In the genomic region with DNA sequence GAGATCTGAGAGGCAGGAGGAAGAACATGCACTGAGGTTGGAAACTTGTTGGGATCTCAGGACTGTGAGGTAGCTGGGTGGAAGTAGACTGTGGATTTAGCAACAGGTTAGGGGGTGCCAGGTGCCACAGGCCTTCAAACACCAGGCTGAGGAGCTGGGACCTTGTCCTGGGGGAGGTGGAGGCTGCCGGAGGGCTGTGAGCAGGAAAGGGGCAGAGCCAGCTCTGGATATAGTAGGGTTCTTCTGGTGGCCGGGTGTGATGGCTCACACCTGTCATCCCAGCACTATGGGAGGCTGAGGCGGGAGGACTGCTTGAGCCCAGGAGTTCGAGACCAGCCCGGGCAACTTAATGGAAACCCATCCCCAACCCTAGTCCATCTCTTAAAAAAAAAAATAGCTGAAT, we compare ENCODE assay signal across 10 cellular contexts. TPM values are rescaled to one million over a fixed set of nuclear protein-coding genes. Genes with fewer than 3 reads are reported as not detected.
DNase-seq lines count a peak whose midpoint lies in the region; ATAC-seq and TF ChIP-seq lines count a peak whose summit lies in the region.
"Had no signal": no experiment of that assay in that cellular context is flagged by ENCODE, and none has a peak within 500 bp of the region (broad histone marks: within the 10 kb centered on the region; RNA-seq: fewer than 3 reads in every experiment).

No MANE protein-coding gene starts in this region.

- DNase-seq in CD8-positive, alpha-beta memory T cell, result no peak
- DNase-seq in RWPE1 (ENCODE audit: low spot score) (no peak), progenitor cell of endocrine pancreas (ENCODE audit: low spot score, unreplicated experiment) (no peak), GM10266 (ENCODE audit: extremely low spot score) (no peak), AG08395 (ENCODE audit: low spot score) (no peak)
- DNase-seq: GDM1; stimulated activated CD4-positive, alpha-beta T cell treated with anti-CD3 and anti-CD28 coated beads, Interleukin-1b, Interleukin-23, amount 100 ng/mL, for 48 hours had no signal

- CTCF ChIA-PET in CD8-positive, alpha-beta memory T cell (lab: Charles Lee), result no interaction called here
- CTCF ChIA-PET in RWPE1 (lab: Yijun Ruan, JAX), result interaction anchor here (0.6 kb wide), 2 partner anchors 10 to 25 kb away, joined by 3 to 4 read pairs; no protein-coding TSS in a partner anchor

- peak overlapping the region; percentile 62 for H3K4me3 ChIP-seq in CD8-positive, alpha-beta memory T cell (ENCODE audit: low read length)
- peak overlapping the region; percentile 60 to 78 for H3K4me3 ChIP-seq in esophagus (ENCODE audit: low read depth in 1 of 2, low read length in 2 of 2)

- no peaks in the 10 kb centered on the region for H3K36me3 ChIP-seq in CD8-positive, alpha-beta memory T cell (ENCODE audit: insufficient read depth, low read length)
- H3K36me3 ChIP-seq in esophagus (ENCODE audit: control insufficient read depth in 2 of 2, insufficient read depth in 2 of 2, low read length in 1 of 2), result peaks cover 0 to 2% of the 10 kb centered on the region in 2 donors

- no peak overlapping the region for H3K27ac ChIP-seq in CD8-positive, alpha-beta memory T cell (ENCODE audit: low read depth, low read length)
- H3K27ac ChIP-seq in RWPE1, result peak overlapping the region; percentile 84
- peak overlapping the region; percentile 68 to 77 for H3K27ac ChIP-seq in esophagus (ENCODE audit: low read depth in 2 of 2, low read length in 1 of 2)

- no peak for ATAC-seq in HG03175 (IDR thresholded peaks at IDR 0.05; ENCODE audit: unreplicated experiment)
- ATAC-seq in GM18873 (IDR thresholded peaks at IDR 0.05; ENCODE audit: low FRiP score, unreplicated experiment), result no peak

- peaks cover 0 to 14% (median 2%) of the 10 kb centered on the region in 3 donors for H3K36me3 Mint-ChIP-seq in CD8-positive, alpha-beta memory T cell
- H3K36me3 Mint-ChIP-seq in progenitor cell of endocrine pancreas (ENCODE audit: insufficient read depth), result peaks cover 6% of the 10 kb centered on the region

- POLR2A ChIA-PET in CD8-positive, alpha-beta memory T cell (lab: Charles Lee), result interaction anchor here (0.5 kb wide), 1 partner anchor 64 kb away, joined by 3 read pairs; no protein-coding TSS in a partner anchor
- POLR2A ChIA-PET in RWPE1 (lab: Yijun Ruan, JAX; ENCODE audit: low non-redundant PET), result no interaction called here

- no peaks in the 10 kb centered on the region for H3K27me3 ChIP-seq in CD8-positive, alpha-beta memory T cell (ENCODE audit: insufficient read depth, low read length, poor library complexity, severe bottlenecking)
- H3K27me3 ChIP-seq in esophagus (ENCODE audit: control insufficient read depth in 1 of 2, insufficient read depth in 2 of 2, low read length in 2 of 2), result no peaks in the 10 kb centered on the region

- 90 to 91% methylated on average over 5 of the region's 5 CpGs for WGBS in esophagus, 2 donors

- H3K9me3 ChIP-seq in CD8-positive, alpha-beta memory T cell (ENCODE audit: low read length), result no peaks in the 10 kb centered on the region
- no peaks in the 10 kb centered on the region for H3K9me3 ChIP-seq in esophagus (ENCODE audit: control insufficient read depth in 2 of 2, insufficient read depth in 1 of 2, low read depth in 1 of 2, low read length in 1 of 2)

- no peaks in the 10 kb centered on the region for H3K9me3 Mint-ChIP-seq in CD8-positive, alpha-beta memory T cell
- H3K9me3 Mint-ChIP-seq in progenitor cell of endocrine pancreas (ENCODE audit: low read depth), result no peaks in the 10 kb centered on the region

- peak overlapping the region in 6 of 8 donors; percentile 52 to 90 (median 74) for H3K27ac Mint-ChIP-seq in CD8-positive, alpha-beta memory T cell
- peak overlapping the region; percentile 49 for H3K27ac Mint-ChIP-seq in progenitor cell of endocrine pancreas

- H3K4me3 Mint-ChIP-seq in CD8-positive, alpha-beta memory T cell, result peak overlapping the region; percentile 48 to 90 (median 86)
- H3K4me3 Mint-ChIP-seq in progenitor cell of endocrine pancreas (ENCODE audit: low read depth), result peak overlapping the region; percentile 80

- peaks cover 25% of the 10 kb centered on the region for H3K4me1 ChIP-seq in CD8-positive, alpha-beta memory T cell (ENCODE audit: insufficient read depth, low read length)
- peaks cover 4 to 12% of the 10 kb centered on the region in 2 donors for H3K4me1 ChIP-seq in esophagus (ENCODE audit: control insufficient read depth in 2 of 2, insufficient read depth in 2 of 2, low read length in 1 of 2)

- TF ChIP-seq CTCF in RWPE1 (conservative IDR thresholded peaks at IDR 0.05; ENCODE audit: low read depth) (no peak), progenitor cell of endocrine pancreas (IDR thresholded peaks at IDR 0.05; ENCODE audit: unreplicated experiment) (no peak), GM10266 (IDR thresholded peaks at IDR 0.05; ENCODE audit: control insufficient read depth, insufficient read depth, low read depth, missing control alignments) (no peak)

- peaks cover 28 to 47% (median 40%) of the 10 kb centered on the region in 3 donors for H3K4me1 Mint-ChIP-seq in CD8-positive, alpha-beta memory T cell
- H3K4me1 Mint-ChIP-seq in progenitor cell of endocrine pancreas (ENCODE audit: low read depth), result peaks cover 14% of the 10 kb centered on the region

- no peaks in the 10 kb centered on the region for H3K27me3 Mint-ChIP-seq in CD8-positive, alpha-beta memory T cell
- no peaks in the 10 kb centered on the region for H3K27me3 Mint-ChIP-seq in progenitor cell of endocrine pancreas

RNA-seq across cellular contexts. Expression of a gene that starts 3.1 kb away (rescaled TPM):
- 10 to 100 TPM; 26.1 to 30.1 TPM for total RNA-seq in CD8-positive, alpha-beta memory T cell
- polyA plus RNA-seq in CD8-positive, alpha-beta memory T cell, result 4.5 TPM
- 10 to 100 TPM; 11.3 to 12.1 TPM for polyA plus RNA-seq in esophagus
- total RNA-seq in progenitor cell of endocrine pancreas, result 37.8 and 40.0 TPM in 2 replicates

RNA-seq across cellular contexts. Expression of a gene that starts 8.1 kb away (rescaled TPM):
- 10 to 100 TPM; 42.3 to 47.2 TPM for total RNA-seq in CD8-positive, alpha-beta memory T cell
- 23.7 TPM for polyA plus RNA-seq in CD8-positive, alpha-beta memory T cell
- 10 to 100 TPM; 27.7 to 54.9 TPM for polyA plus RNA-seq in esophagus
- total RNA-seq in progenitor cell of endocrine pancreas, result 136 and 141 TPM in 2 replicates

RNA-seq across cellular contexts. Expression of a gene that starts 41.0 kb away (rescaled TPM):
- total RNA-seq in CD8-positive, alpha-beta memory T cell, result 10 to 100 TPM; 91.9 to 93.7 TPM
- 47.7 TPM for polyA plus RNA-seq in CD8-positive, alpha-beta memory T cell
- 10 to 100 TPM; 59.1 to 92.8 TPM for polyA plus RNA-seq in esophagus
- 518 and 564 TPM in 2 replicates for total RNA-seq in progenitor cell of endocrine pancreas

RNA-seq across cellular contexts. Expression of a gene that starts 43.2 kb away (rescaled TPM):
- 10 to 100 TPM; 82.5 to 87.7 TPM for total RNA-seq in CD8-positive, alpha-beta memory T cell
- 10.1 TPM for polyA plus RNA-seq in CD8-positive, alpha-beta memory T cell
- 10 to 100 TPM; 37.4 to 40.7 TPM for polyA plus RNA-seq in esophagus
- 76.0 and 76.3 TPM in 2 replicates for total RNA-seq in progenitor cell of endocrine pancreas

RNA-seq across cellular contexts. Expression of a gene that starts 46.9 kb away (rescaled TPM):
- total RNA-seq in CD8-positive, alpha-beta memory T cell, result under 1 TPM; 0.42 to 0.79 TPM
- polyA plus RNA-seq in CD8-positive, alpha-beta memory T cell, result not detected
- polyA plus RNA-seq in esophagus, result under 1 TPM; 0.06 to 0.55 TPM
- not detected in 2 replicates for total RNA-seq in progenitor cell of endocrine pancreas
